Comparison of ENCODE assay signal across 19 cellular contexts in genomic region chr6:105680131-105680530, GRCh38.
"Had no signal": no experiment of that assay in that cellular context is flagged by ENCODE, and none has a peak within 500 bp of the region (broad histone marks: within the 10 kb centered on the region; RNA-seq: fewer than 3 reads in every experiment).

No MANE protein-coding gene starts in this region.

- H3K4me3 ChIP-seq: gastroesophageal sphincter, heart left ventricle, left lung, thyroid gland had no signal

- H3K36me3 ChIP-seq: gastroesophageal sphincter, heart left ventricle, left lung, thyroid gland, WERI-Rb-1 had no signal

- H3K9me3 ChIP-seq: thyroid gland had no signal

- H3K27ac ChIP-seq: gastroesophageal sphincter, heart left ventricle, left lung, thyroid gland, WERI-Rb-1 had no signal

- H3K27me3 ChIP-seq: gastroesophageal sphincter, heart left ventricle, left lung, thyroid gland had no signal

- DNase-seq: activated CD4-positive, alpha-beta T cell treated with anti-CD3 and anti-CD28 coated beads for 1 hour; activated CD8-positive, alpha-beta memory T cell treated with anti-CD3 and anti-CD28 coated beads for 24 hours; activated CD8-positive, alpha-beta memory T cell treated with anti-CD3 and anti-CD28 coated beads, Interleukin-2, amount 50 U/mL, for 48 hours; activated effector memory CD4-positive, alpha-beta T cell treated with Interleukin-2 at 50 U/mL for 16 hours; activated naive CD4-positive, alpha-beta T cell treated with anti-CD3 and anti-CD28 coated beads, Interleukin-2, amount 10 ng/mL, durations not matched to agents 7 days and 5 days; activated naive CD8-positive, alpha-beta T cell treated with anti-CD3 and anti-CD28 coated beads, Interleukin-2, amount 50 U/mL, for 24 hours; activated T-cell treated with anti-CD3 and anti-CD28 coated beads, Interleukin-2, amount 50 U/mL, for 48 hours; anterior cingulate cortex; heart left ventricle; left lung; occipital lobe; stimulated activated CD4-positive, alpha-beta T cell treated with anti-CD3 and anti-CD28 coated beads, Interleukin-12 subunit alpha, Interleukin-12 subunit beta, amount 100 ng/mL, for 4 hours; stimulated activated CD4-positive, alpha-beta T cell treated with anti-CD3 and anti-CD28 coated beads, Interleukin-1b, Interleukin-23, amount 100 ng/mL, for 48 hours; stimulated activated CD8-positive, alpha-beta memory T cell treated with anti-CD3 and anti-CD28 coated beads, Interleukin-4, amount 100 ng/mL, for 48 hours; stimulated activated naive CD4-positive, alpha-beta T cell; T1000; thyroid gland; WERI-Rb-1 had no signal

- H3K4me1 ChIP-seq: gastroesophageal sphincter had no signal

- ATAC-seq: activated naive CD8-positive, alpha-beta T cell treated with anti-CD3 and anti-CD28 coated beads, Interleukin-2, amount 50 U/mL, for 24 hours; gastroesophageal sphincter; heart left ventricle; left lung had no signal
